ENCODE assay signal across 8 cellular contexts in genomic region chr11:8328848-8329330, GRCh38.
A peak's percentile ranks its signal among the peaks of the same experiment; 100 is the strongest.
DNase-seq lines count a peak whose midpoint lies in the region; ATAC-seq and TF ChIP-seq lines count a peak whose summit lies in the region.

No MANE protein-coding gene starts in this region.

- POLR2A ChIA-PET in activated CD4-positive, alpha-beta memory T cell treated with anti-CD3 and anti-CD28 coated beads for 36 hours (lab: Charles Lee): no interaction called here

- CTCF ChIA-PET in activated CD4-positive, alpha-beta memory T cell treated with anti-CD3 and anti-CD28 coated beads for 36 hours (lab: Charles Lee): interaction anchor here (1.6 kb wide), 1 partner anchor 65 kb away, joined by 3 read pairs; the partner anchor contains the start of gene LMO1

- ATAC-seq in GM19452 (IDR thresholded peaks at IDR 0.05; ENCODE audit: unreplicated experiment) (peak; percentile 77), HG03558 (IDR thresholded peaks at IDR 0.05; ENCODE audit: extremely low read depth, unreplicated experiment) (peak; percentile 54)

- H3K4me3 Mint-ChIP-seq in CD14-positive monocyte: peak overlapping the region in 1 of 2 donors; percentile 55
- no peak overlapping the region for H3K4me3 Mint-ChIP-seq in activated CD4-positive, alpha-beta memory T cell treated with anti-CD3 and anti-CD28 coated beads for 36 hours

- H3K27me3 Mint-ChIP-seq in CD14-positive monocyte (ENCODE audit: low read depth in 3 of 3): peaks cover 0 to 6% (median 3%) of the 10 kb centered on the region in 3 donors
- H3K27me3 Mint-ChIP-seq in activated CD4-positive, alpha-beta memory T cell treated with anti-CD3 and anti-CD28 coated beads for 36 hours: peaks cover 9% of the 10 kb centered on the region

- DNase-seq in CD14-positive monocyte (ENCODE audit: low spot score) (peak; percentile 96), NCI-H69 (lab: John Stamatoyannopoulos, UW) (peak; percentile 97), epidermal melanocyte (ENCODE audit: insufficient read length, low spot score) (peak; percentile 58), middle frontal gyrus (ENCODE audit: extremely low spot score, low spot score) (peak; percentile 52)
- DNase-seq in activated CD4-positive, alpha-beta memory T cell treated with anti-CD3 and anti-CD28 coated beads for 36 hours: peak; percentile 88
- peak; percentile 41 for DNase-seq in stimulated activated CD8-positive, alpha-beta memory T cell treated with anti-CD3 and anti-CD28 coated beads, Interleukin-7, amount 100 ng/mL, for 24 hours (ENCODE audit: low read depth)

- peaks cover 0 to 3% (median 0%) of the 10 kb centered on the region in 7 donors for H3K9me3 Mint-ChIP-seq in CD14-positive monocyte
- H3K9me3 Mint-ChIP-seq in activated CD4-positive, alpha-beta memory T cell treated with anti-CD3 and anti-CD28 coated beads for 36 hours: no peaks in the 10 kb centered on the region

- H3K27ac Mint-ChIP-seq in CD14-positive monocyte: peak overlapping the region; percentile 84 to 94 (median 91)
- H3K27ac Mint-ChIP-seq in activated CD4-positive, alpha-beta memory T cell treated with anti-CD3 and anti-CD28 coated beads for 36 hours: no peak overlapping the region

- peak; percentile 97 for TF ChIP-seq CTCF in CD14-positive monocyte (IDR thresholded peaks at IDR 0.05)

- intact Hi-C loops in CD14-positive monocyte (cut with micrococcal nuclease): loop anchor here in 1 of 2 donors (10.0 kb wide), 1 partner anchor 236 kb away; no protein-coding TSS in a partner anchor
- intact Hi-C loops in activated CD4-positive, alpha-beta memory T cell treated with anti-CD3 and anti-CD28 coated beads for 36 hours (cut with micrococcal nuclease): loop anchor here (2.0 kb wide), 1 partner anchor 236 kb away; no protein-coding TSS in a partner anchor

- no peaks in the 10 kb centered on the region for H3K36me3 Mint-ChIP-seq in CD14-positive monocyte
- H3K36me3 Mint-ChIP-seq in activated CD4-positive, alpha-beta memory T cell treated with anti-CD3 and anti-CD28 coated beads for 36 hours: no peaks in the 10 kb centered on the region

- peaks cover 43% of the 10 kb centered on the region for H3K4me1 Mint-ChIP-seq in CD14-positive monocyte
- H3K4me1 Mint-ChIP-seq in activated CD4-positive, alpha-beta memory T cell treated with anti-CD3 and anti-CD28 coated beads for 36 hours (ENCODE audit: low read depth): no peaks in the 10 kb centered on the region

Comparison
In these comparisons a context has a peak if more than half of its experiments do, and no peak if none do; other contexts are left out.
1. Peak in every context shown above with its lines: DNase-seq and ATAC-seq.
2. DNase-seq: peak in every context shown above with its lines; median percentile 97 in NCI-H69; 96 in CD14-positive monocyte; 88 in activated CD4-positive, alpha-beta memory T cell treated with anti-CD3 and anti-CD28 coated beads for 36 hours; 58 in epidermal melanocyte; 52 in middle frontal gyrus; 41 in stimulated activated CD8-positive, alpha-beta memory T cell treated with anti-CD3 and anti-CD28 coated beads, Interleukin-7, amount 100 ng/mL, for 24 hours.